Comparison of ENCODE assay signal across 31 cellular contexts in genomic region chrX:55107911-55108310, GRCh38. TPM values are rescaled to one million over a fixed set of nuclear protein-coding genes. Genes with fewer than 3 reads are reported as not detected.
"Had no signal": no experiment of that assay in that cellular context is flagged by ENCODE, and none has a peak within 500 bp of the region (broad histone marks: within the 10 kb centered on the region; RNA-seq: fewer than 3 reads in every experiment).

No MANE protein-coding gene starts in this region.

- H3K9me3 ChIP-seq: esophagus muscularis mucosa, heart right ventricle, right atrium auricular region, stomach, tibial artery had no signal

- H3K27me3 ChIP-seq: esophagus muscularis mucosa, heart right ventricle, neural progenitor cell, right atrium auricular region, stomach, tibial artery had no signal

- H2AFZ ChIP-seq: neural progenitor cell, parathyroid adenoma had no signal

- H3K27ac ChIP-seq: esophagus muscularis mucosa, heart right ventricle, neural progenitor cell, parathyroid adenoma, right atrium auricular region, stomach, tibial artery had no signal

- H3K4me2 ChIP-seq: neural progenitor cell had no signal

- H3K9ac ChIP-seq: neural progenitor cell, parathyroid adenoma had no signal

- H3K4me1 ChIP-seq: esophagus muscularis mucosa, heart right ventricle, neural progenitor cell, parathyroid adenoma, right atrium auricular region, stomach, tibial artery had no signal

- DNase-seq: cerebellar nuclear complex; cortex of kidney; effector memory CD8-positive, alpha-beta T cell; foreskin melanocyte; glutamatergic neuron; heart right ventricle; hippocampal formation; kidney glomerular epithelial cell; mesenchymal stem cell; naive thymus-derived CD4-positive, alpha-beta T cell; stimulated activated CD4-positive, alpha-beta T cell treated with anti-CD3 and anti-CD28 coated beads, Interleukin-2, amount 100 ng/mL, for 24 hours; stimulated activated CD4-positive, alpha-beta T cell treated with anti-CD3 and anti-CD28 coated beads, Interleukin-4, amount 100 ng/mL, for 24 hours; stimulated activated naive CD4-positive, alpha-beta T cell treated with Interleukin-2 at 50 U/mL for 16 hours; stomach; tibial artery had no signal

- H3K79me2 ChIP-seq: parathyroid adenoma had no signal

- H3K4me3 ChIP-seq: esophagus muscularis mucosa, heart right ventricle, lung, neural progenitor cell, right atrium auricular region, stomach, tibial artery had no signal

- ATAC-seq: effector memory CD8-positive, alpha-beta T cell; heart right ventricle; naive thymus-derived CD4-positive, alpha-beta T cell; sciatic nerve; stimulated activated effector memory CD8-positive, alpha-beta T cell treated with anti-CD3 and anti-CD28 coated beads, Interleukin-12 subunit alpha, Interleukin-12 subunit beta, amount 100 ng/mL, for 72 hours had no signal

- H3K36me3 ChIP-seq: esophagus muscularis mucosa, heart right ventricle, neural progenitor cell, right atrium auricular region, stomach, tibial artery had no signal

RNA-seq across cellular contexts. Expression of gene PAGE2, which starts 19.1 kb away (rescaled TPM):
- total RNA-seq: dermis microvascular lymphatic vessel endothelial cell; esophagus muscularis mucosa; fibroblast of lung; heart right ventricle; liver; lung; mesothelial cell of epicardium; mucosa of gallbladder; naive thymus-derived CD4-positive, alpha-beta T cell; osteoblast; progenitor cell of endocrine pancreas; right atrium auricular region; sciatic nerve; stomach; subcutaneous adipose tissue; temporal lobe had no signal

RNA-seq across cellular contexts. Expression of gene PAGE2B, which starts 33.1 kb away (rescaled TPM):
- total RNA-seq: dermis microvascular lymphatic vessel endothelial cell, esophagus muscularis mucosa, fibroblast of lung, heart right ventricle, lung, mesothelial cell of epicardium, mucosa of gallbladder, osteoblast, progenitor cell of endocrine pancreas, right atrium auricular region, sciatic nerve, stomach, subcutaneous adipose tissue, temporal lobe had no signal
